ENCODE assay signal across 17 cellular contexts in genomic region chr2:127275356-127275755, GRCh38. TPM values are rescaled to one million over a fixed set of nuclear protein-coding genes. Genes with fewer than 3 reads are reported as not detected.
"Had no signal": no experiment of that assay in that cellular context is flagged by ENCODE, and none has a peak within 500 bp of the region (broad histone marks: within the 10 kb centered on the region; RNA-seq: fewer than 3 reads in every experiment).

No MANE protein-coding gene starts in this region.

- DNase-seq: activated CD4-positive, alpha-beta T cell treated with anti-CD3 and anti-CD28 coated beads, Interleukin-2, amount 50 U/mL, for 4 hours; activated T-cell treated with anti-CD3 and anti-CD28 coated beads, Interleukin-2, amount 50 U/mL, for 4 hours; brain microvascular endothelial cell; cerebellar nuclear complex; heart left ventricle; left ventricle myocardium inferior; SHP77; small intestine had no signal

- H3K27ac ChIP-seq: brain microvascular endothelial cell, esophagus muscularis mucosa, heart left ventricle, left ventricle myocardium inferior, parathyroid adenoma, tibial nerve had no signal

- H3K9me3 ChIP-seq: esophagus muscularis mucosa, heart left ventricle, left ventricle myocardium inferior, tibial nerve had no signal

- H3K27me3 ChIP-seq: brain microvascular endothelial cell, esophagus muscularis mucosa, heart left ventricle, tibial nerve had no signal

- H3K4me3 Mint-ChIP-seq: activated naive CD8-positive, alpha-beta T cell; activated T-cell treated with anti-CD3 and anti-CD28 coated beads, Interleukin-2, amount 50 U/mL, for 4 hours; memory B cell; neural crest cell; T-helper 1 cell treated with Interleukin-12 subunit alpha and Interleukin-12 subunit beta and Interleukin-4 antibody, amounts not matched to agents 30 μg/mL and 1 μg/mL, for 36 hours had no signal

- ATAC-seq: activated CD4-positive, CD25-positive, alpha-beta regulatory T cell treated with anti-CD3 and anti-CD28 coated beads, Interleukin-2, amount 50 U/mL, for 24 hours; activated T-cell treated with anti-CD3 and anti-CD28 coated beads, Interleukin-2, amount 50 U/mL, for 4 hours; heart left ventricle had no signal

- H3K27ac Mint-ChIP-seq: activated naive CD8-positive, alpha-beta T cell; T-helper 1 cell treated with Interleukin-12 subunit alpha and Interleukin-12 subunit beta and Interleukin-4 antibody, amounts not matched to agents 30 μg/mL and 1 μg/mL, for 36 hours had no signal

- H3K27me3 Mint-ChIP-seq: activated naive CD8-positive, alpha-beta T cell; memory B cell had no signal

- H3K4me3 ChIP-seq: esophagus muscularis mucosa, heart left ventricle, left ventricle myocardium inferior, tibial nerve had no signal

- H3K4me1 Mint-ChIP-seq: memory B cell, neural crest cell had no signal

- H3K9me3 Mint-ChIP-seq: activated T-cell treated with anti-CD3 and anti-CD28 coated beads, Interleukin-2, amount 50 U/mL, for 4 hours; memory B cell; neural crest cell; T-helper 1 cell treated with Interleukin-12 subunit alpha and Interleukin-12 subunit beta and Interleukin-4 antibody, amounts not matched to agents 30 μg/mL and 1 μg/mL, for 36 hours had no signal

- H3K4me1 ChIP-seq: esophagus muscularis mucosa, left ventricle myocardium inferior, parathyroid adenoma had no signal

RNA-seq across cellular contexts. Expression of gene CYP27C1, which starts 55.3 kb away (rescaled TPM):
- total RNA-seq: activated T-cell treated with anti-CD3 and anti-CD28 coated beads, Interleukin-2, amount 50 U/mL, for 4 hours; dermis microvascular lymphatic vessel endothelial cell had no signal
